Comparison of ENCODE assay signal across 15 cellular contexts in genomic region chr2:24272161-24272802, GRCh38.
A peak's percentile ranks its signal among the peaks of the same experiment; 100 is the strongest.
DNase-seq lines count a peak whose midpoint lies in the region; ATAC-seq and TF ChIP-seq lines count a peak whose summit lies in the region.
"Had no signal": no experiment of that assay in that cellular context is flagged by ENCODE, and none has a peak within 500 bp of the region (broad histone marks: within the 10 kb centered on the region; RNA-seq: fewer than 3 reads in every experiment).

No MANE protein-coding gene starts in this region.

- no peak for ATAC-seq in activated CD4-positive, alpha-beta T cell treated with anti-CD3 and anti-CD28 coated beads for 36 hours

- no peak overlapping the region for H3K4me3 ChIP-seq in brain microvascular endothelial cell (ENCODE audit: low read depth, low read length)
- H3K4me3 ChIP-seq in fibroblast of the aortic adventitia (ENCODE audit: low read depth, low read length), result no peak overlapping the region
- H3K4me3 ChIP-seq in neuronal stem cell (ENCODE audit: low read length in 2 of 2), result no peak overlapping the region
- H3K4me3 ChIP-seq: PC-9 had no signal

- H3K4me1 Mint-ChIP-seq in activated CD4-positive, alpha-beta T cell treated with anti-CD3 and anti-CD28 coated beads, Interleukin-2, amount 10 ng/mL, durations not matched to agents 24 days and 14 days, result no peaks in the 10 kb centered on the region
- peaks cover 6% of the 10 kb centered on the region for H3K4me1 Mint-ChIP-seq in activated CD4-positive, alpha-beta T cell treated with anti-CD3 and anti-CD28 coated beads for 36 hours

- no peak overlapping the region for H2AFZ ChIP-seq in neuronal stem cell (ENCODE audit: low read length)
- H2AFZ ChIP-seq: PC-9 had no signal

- no peak overlapping the region for H2BK5ac ChIP-seq in neuronal stem cell (ENCODE audit: low read length)

- no peak overlapping the region for H3K4ac ChIP-seq in neuronal stem cell (ENCODE audit: low read length)

- H3K27ac ChIP-seq in brain microvascular endothelial cell, result peak overlapping the region; percentile 5
- H3K27ac ChIP-seq in neuronal stem cell (replicated peaks; ENCODE audit: low read length), result no peak overlapping the region
- H3K27ac ChIP-seq: 22Rv1, PC-9 had no signal

- no peak overlapping the region for H2BK120ac ChIP-seq in neuronal stem cell (ENCODE audit: low read depth, low read length)

- no peak overlapping the region for H3K18ac ChIP-seq in neuronal stem cell (ENCODE audit: low read length)

- H3K9me3 Mint-ChIP-seq in activated CD4-positive, alpha-beta T cell treated with anti-CD3 and anti-CD28 coated beads, Interleukin-2, amount 10 ng/mL, durations not matched to agents 24 days and 14 days, result no peaks in the 10 kb centered on the region
- H3K9me3 Mint-ChIP-seq in activated CD4-positive, alpha-beta T cell treated with anti-CD3 and anti-CD28 coated beads for 36 hours (ENCODE audit: low read depth), result no peaks in the 10 kb centered on the region
- H3K9me3 Mint-ChIP-seq: HFFc6 had no signal

- no CpG with 5 or more reads among the region's 2 CpGs for WGBS in neuronal stem cell (ENCODE audit: extremely low coverage in 2 of 2, insufficient read length in 2 of 2, insufficient replicate concordance in 1 of 2), 2 donors

- intact Hi-C loops in activated CD4-positive, alpha-beta T cell treated with anti-CD3 and anti-CD28 coated beads, Interleukin-2, amount 10 ng/mL, durations not matched to agents 24 days and 14 days (cut with micrococcal nuclease), result no loop called here
- intact Hi-C loops in activated CD4-positive, alpha-beta T cell treated with anti-CD3 and anti-CD28 coated beads for 36 hours (cut with DNase I, micrococcal nuclease), result no loop called here

- H3K27me3 ChIP-seq in brain microvascular endothelial cell (replicated peaks), result no peaks in the 10 kb centered on the region
- H3K27me3 ChIP-seq in neuronal stem cell (ENCODE audit: control insufficient read depth in 3 of 3, insufficient read depth in 3 of 3, low read depth in 1 of 3, low read length in 3 of 3), result no peaks in the 10 kb centered on the region

- POLR2A ChIA-PET in activated CD4-positive, alpha-beta T cell treated with anti-CD3 and anti-CD28 coated beads for 36 hours (lab: Charles Lee), result no interaction called here

- H4K8ac ChIP-seq in neuronal stem cell (ENCODE audit: low read depth, low read length), result no peak overlapping the region

- no peak overlapping the region for H3K27ac Mint-ChIP-seq in activated CD4-positive, alpha-beta T cell treated with anti-CD3 and anti-CD28 coated beads, Interleukin-2, amount 10 ng/mL, durations not matched to agents 24 days and 14 days
- H3K27ac Mint-ChIP-seq in activated CD4-positive, alpha-beta T cell treated with anti-CD3 and anti-CD28 coated beads for 36 hours, result no peak overlapping the region
- H3K27ac Mint-ChIP-seq: HFFc6 had no signal

- no peak overlapping the region for H4K91ac ChIP-seq in neuronal stem cell (ENCODE audit: low read depth, low read length, poor library complexity)

- H3K4me1 ChIP-seq in neuronal stem cell (ENCODE audit: control insufficient read depth in 2 of 2, insufficient read depth in 1 of 2, low read depth in 1 of 2, low read length in 2 of 2), result peaks cover 0 to 2% of the 10 kb centered on the region in 2 donors

- H3K23ac ChIP-seq in neuronal stem cell (ENCODE audit: low read depth, low read length, poor library complexity), result no peak overlapping the region

- H3K9ac ChIP-seq in neuronal stem cell (ENCODE audit: low read depth, low read length, poor library complexity), result no peak overlapping the region

- H2BK12ac ChIP-seq in neuronal stem cell (ENCODE audit: low read length), result no peak overlapping the region

- H3K79me1 ChIP-seq in neuronal stem cell (ENCODE audit: low read depth, low read length), result no peaks in the 10 kb centered on the region

- H3K36me3 Mint-ChIP-seq in activated CD4-positive, alpha-beta T cell treated with anti-CD3 and anti-CD28 coated beads, Interleukin-2, amount 10 ng/mL, durations not matched to agents 24 days and 14 days (ENCODE audit: low read depth), result peaks cover 43% of the 10 kb centered on the region
- peaks cover 27% of the 10 kb centered on the region for H3K36me3 Mint-ChIP-seq in activated CD4-positive, alpha-beta T cell treated with anti-CD3 and anti-CD28 coated beads for 36 hours (ENCODE audit: low read depth)

- TF ChIP-seq CTCF in brain microvascular endothelial cell (IDR thresholded peaks at IDR 0.05; ENCODE audit: low read depth, low read length, missing control alignments), result no peak
- TF ChIP-seq CTCF in fibroblast of the aortic adventitia (IDR thresholded peaks at IDR 0.05; ENCODE audit: insufficient read depth, low read length), result no peak

- no peak overlapping the region for H2BK15ac ChIP-seq in neuronal stem cell (ENCODE audit: low read length)

- H3K9me3 ChIP-seq in neuronal stem cell (replicated peaks in 1 of 2; ENCODE audit: control insufficient read depth in 2 of 2, insufficient read depth in 1 of 2, low read depth in 1 of 2, low read length in 2 of 2), result no peaks in the 10 kb centered on the region

- H3K27me3 Mint-ChIP-seq in activated CD4-positive, alpha-beta T cell treated with anti-CD3 and anti-CD28 coated beads, Interleukin-2, amount 10 ng/mL, durations not matched to agents 24 days and 14 days, result no peaks in the 10 kb centered on the region
- no peaks in the 10 kb centered on the region for H3K27me3 Mint-ChIP-seq in activated CD4-positive, alpha-beta T cell treated with anti-CD3 and anti-CD28 coated beads for 36 hours

- H3K36me3 ChIP-seq in brain microvascular endothelial cell (replicated peaks), result peaks cover 10% of the 10 kb centered on the region
- H3K36me3 ChIP-seq in neuronal stem cell (replicated peaks in 1 of 2; ENCODE audit: control insufficient read depth in 2 of 2, insufficient read depth in 2 of 2, low read length in 2 of 2), result peaks cover 0 to 26% of the 10 kb centered on the region in 2 donors

- in situ Hi-C loops in brain microvascular endothelial cell (cut with HindIII; ENCODE audit: low pct_ligation_motif_present, low sequenced_read_pairs), result no loop called here

- no peak overlapping the region for H3K14ac ChIP-seq in neuronal stem cell (ENCODE audit: low read length)

- H2AK5ac ChIP-seq in neuronal stem cell (ENCODE audit: low read depth, low read length), result no peak overlapping the region

- DNase-seq in activated CD4-positive, alpha-beta T cell treated with anti-CD3 and anti-CD28 coated beads, Interleukin-2, amount 10 ng/mL, durations not matched to agents 24 days and 14 days, result peak; percentile 19
- DNase-seq in activated CD4-positive, alpha-beta T cell treated with anti-CD3 and anti-CD28 coated beads for 36 hours, result no peak
- DNase-seq in brain microvascular endothelial cell (no peak), fibroblast of the aortic adventitia (ENCODE audit: low read depth) (peak; percentile 64), pulmonary artery endothelial cell (ENCODE audit: low read depth, low spot score) (peak; percentile 22), AG08395 (ENCODE audit: low spot score) (no peak), neuronal stem cell (ENCODE audit: low spot score) (no peak), hepatic stellate cell (ENCODE audit: low spot score) (no peak)
- DNase-seq: C1 segment of cervical spinal cord, HFFc6, NCI-H1092 treated with DMSO at 0.1 percent for 48 hours, NCI-H1694, NCI-H69, PC-9 had no signal

- H3K4me3 Mint-ChIP-seq in activated CD4-positive, alpha-beta T cell treated with anti-CD3 and anti-CD28 coated beads, Interleukin-2, amount 10 ng/mL, durations not matched to agents 24 days and 14 days, result no peak overlapping the region
- no peak overlapping the region for H3K4me3 Mint-ChIP-seq in activated CD4-positive, alpha-beta T cell treated with anti-CD3 and anti-CD28 coated beads for 36 hours
- H3K4me3 Mint-ChIP-seq: HFFc6 had no signal

- CTCF ChIA-PET in activated CD4-positive, alpha-beta T cell treated with anti-CD3 and anti-CD28 coated beads for 36 hours (lab: Charles Lee), result interaction anchor here (0.6 kb wide), 1 partner anchor 956 kb away, joined by 4 read pairs; no protein-coding TSS in a partner anchor

- H3K4me2 ChIP-seq in neuronal stem cell (ENCODE audit: insufficient read depth, low read length, poor library complexity, severe bottlenecking), result no peak overlapping the region
- H3K4me2 ChIP-seq: PC-9 had no signal

Comparison
In these comparisons a context has a peak if more than half of its experiments do, and no peak if none do; other contexts are left out.
1. DNase-seq: peak in activated CD4-positive, alpha-beta T cell treated with anti-CD3 and anti-CD28 coated beads, Interleukin-2, amount 10 ng/mL, durations not matched to agents 24 days and 14 days (single experiment), fibroblast of the aortic adventitia (single experiment) and pulmonary artery endothelial cell (single experiment); none in activated CD4-positive, alpha-beta T cell treated with anti-CD3 and anti-CD28 coated beads for 36 hours (single experiment), brain microvascular endothelial cell (single experiment), AG08395 (single experiment), neuronal stem cell (single experiment) and hepatic stellate cell (single experiment).